13 cellular contexts compared by ENCODE assay signal in the genomic region with DNA sequence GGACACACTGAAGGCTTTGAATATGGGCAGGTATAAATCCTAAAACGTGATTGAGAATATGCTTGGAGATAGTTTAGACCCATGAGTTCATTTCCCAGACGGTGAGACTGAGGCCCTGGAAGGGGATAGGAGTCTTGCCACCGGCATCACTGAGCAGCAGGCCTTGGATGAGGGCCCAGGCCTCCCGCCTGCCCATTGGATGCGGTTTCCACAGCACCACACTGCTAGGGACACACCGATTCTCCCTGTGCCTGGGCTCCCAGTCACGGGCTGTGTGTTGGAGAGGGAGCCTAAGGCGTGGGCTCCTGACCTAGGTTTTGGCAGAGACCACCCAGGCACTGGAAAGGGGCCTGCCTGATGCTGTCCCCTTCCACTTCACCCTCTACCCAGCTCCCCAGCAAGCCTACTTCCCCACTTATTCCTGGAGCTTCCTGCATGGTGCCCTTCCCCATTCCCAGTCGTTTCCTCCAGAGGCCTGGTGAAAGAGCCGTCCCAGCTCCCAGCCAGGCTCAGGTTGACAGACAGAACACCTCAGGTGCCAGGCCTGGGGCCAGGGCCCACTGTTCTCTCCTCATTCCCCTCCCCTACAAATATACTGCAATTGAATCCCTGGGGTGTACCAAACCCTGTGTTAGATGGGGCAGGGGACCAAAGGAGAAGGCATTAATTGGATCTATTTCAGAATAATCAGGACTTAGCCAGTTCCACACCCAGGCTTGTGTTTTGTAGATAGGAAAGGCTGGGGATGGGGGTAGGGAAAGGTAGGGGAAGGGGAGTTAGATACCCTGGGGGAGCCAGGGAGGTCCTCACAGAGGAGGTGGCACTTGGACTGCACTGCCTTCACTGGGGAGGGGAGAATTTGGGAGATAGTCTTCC. TPM values are rescaled to one million over a fixed set of nuclear protein-coding genes. Genes with fewer than 3 reads are reported as not detected.
DNase-seq lines count a peak whose midpoint lies in the region; ATAC-seq lines count a peak whose summit lies in the region.
"Had no signal": no experiment of that assay in that cellular context is flagged by ENCODE, and none has a peak within 500 bp of the region (broad histone marks: within the 10 kb centered on the region; RNA-seq: fewer than 3 reads in every experiment).

No MANE protein-coding gene starts in this region.

- H3K27ac ChIP-seq in substantia nigra (ENCODE audit: low read depth, low read length, poor library complexity, severe bottlenecking): peak overlapping the region; percentile 67

- H3K4me1 Mint-ChIP-seq in activated naive CD4-positive, alpha-beta T cell treated with anti-CD3 and anti-CD28 coated beads, Interleukin-2, amount 50 U/mL, for 24 hours: peaks cover 18% of the 10 kb centered on the region
- H3K4me1 Mint-ChIP-seq in activated naive CD4-positive, alpha-beta T cell treated with anti-CD3 and anti-CD28 coated beads, Interleukin-2, amount 10 ng/mL, durations not matched to agents 7 days and 5 days: peaks cover 3% of the 10 kb centered on the region
- peaks cover 14 to 20% of the 10 kb centered on the region in 2 donors for H3K4me1 Mint-ChIP-seq in immature natural killer cell
- H3K4me1 Mint-ChIP-seq: activated T-helper 17 cell treated with anti-CD3 and anti-CD28 coated beads, Interleukin-2, amount 50 U/mL, for 72 hours had no signal

- no peak overlapping the region for H3K27ac Mint-ChIP-seq in activated naive CD4-positive, alpha-beta T cell treated with anti-CD3 and anti-CD28 coated beads, Interleukin-2, amount 50 U/mL, for 24 hours
- H3K27ac Mint-ChIP-seq in activated naive CD4-positive, alpha-beta T cell treated with anti-CD3 and anti-CD28 coated beads, Interleukin-2, amount 10 ng/mL, durations not matched to agents 7 days and 5 days: no peak overlapping the region
- peak overlapping the region in 1 of 6 donors; percentile 75 for H3K27ac Mint-ChIP-seq in immature natural killer cell
- H3K27ac Mint-ChIP-seq: activated T-helper 17 cell treated with anti-CD3 and anti-CD28 coated beads, Interleukin-2, amount 50 U/mL, for 72 hours had no signal

- ATAC-seq in GM18870 (IDR thresholded peaks at IDR 0.05; ENCODE audit: unreplicated experiment): no peak
- no peak for ATAC-seq in HG02759 (IDR thresholded peaks at IDR 0.05; ENCODE audit: unreplicated experiment)
- ATAC-seq: activated T-helper 17 cell treated with anti-CD3 and anti-CD28 coated beads, Interleukin-2, amount 50 U/mL, for 72 hours had no signal

- H3K9me3 Mint-ChIP-seq in activated naive CD4-positive, alpha-beta T cell treated with anti-CD3 and anti-CD28 coated beads, Interleukin-2, amount 50 U/mL, for 24 hours: no peaks in the 10 kb centered on the region
- no peaks in the 10 kb centered on the region for H3K9me3 Mint-ChIP-seq in activated naive CD4-positive, alpha-beta T cell treated with anti-CD3 and anti-CD28 coated beads, Interleukin-2, amount 10 ng/mL, durations not matched to agents 7 days and 5 days
- H3K9me3 Mint-ChIP-seq in immature natural killer cell: no peaks in the 10 kb centered on the region
- H3K9me3 Mint-ChIP-seq: activated T-helper 17 cell treated with anti-CD3 and anti-CD28 coated beads, Interleukin-2, amount 50 U/mL, for 72 hours had no signal

- H3K36me3 Mint-ChIP-seq in activated naive CD4-positive, alpha-beta T cell treated with anti-CD3 and anti-CD28 coated beads, Interleukin-2, amount 50 U/mL, for 24 hours: no peaks in the 10 kb centered on the region
- H3K36me3 Mint-ChIP-seq in activated naive CD4-positive, alpha-beta T cell treated with anti-CD3 and anti-CD28 coated beads, Interleukin-2, amount 10 ng/mL, durations not matched to agents 7 days and 5 days: no peaks in the 10 kb centered on the region
- H3K36me3 Mint-ChIP-seq in immature natural killer cell: no peaks in the 10 kb centered on the region

- DNase-seq in activated naive CD4-positive, alpha-beta T cell treated with anti-CD3 and anti-CD28 coated beads, Interleukin-2, amount 10 ng/mL, durations not matched to agents 7 days and 5 days: no peak
- DNase-seq in NCI-H82 treated with DMSO at 0.1 percent for 48 hours (lab: John Stamatoyannopoulos, UW; ENCODE audit: unreplicated experiment): peak; percentile 85
- no peak for DNase-seq in immature natural killer cell
- peak in 14 of 49 donors; percentile 15 to 55 (median 32) for DNase-seq in substantia nigra (lab: John Stamatoyannopoulos, UW)
- DNase-seq in RKO (ENCODE audit: low spot score): no peak
- DNase-seq: activated CD4-positive, alpha-beta T cell treated with anti-CD3 and anti-CD28 coated beads, Interleukin-2, amount 50 U/mL, for 1 hour; hippocampal formation; NCI-H187; stimulated activated CD8-positive, alpha-beta memory T cell treated with anti-CD3 and anti-CD28 coated beads, Interleukin-4, amount 100 ng/mL, for 48 hours had no signal

- CTCF ChIA-PET in activated naive CD4-positive, alpha-beta T cell treated with anti-CD3 and anti-CD28 coated beads, Interleukin-2, amount 10 ng/mL, durations not matched to agents 7 days and 5 days (lab: Charles Lee): no interaction called here

- peaks cover 21% of the 10 kb centered on the region for H3K27me3 Mint-ChIP-seq in activated naive CD4-positive, alpha-beta T cell treated with anti-CD3 and anti-CD28 coated beads, Interleukin-2, amount 50 U/mL, for 24 hours
- peaks cover 87% of the 10 kb centered on the region for H3K27me3 Mint-ChIP-seq in activated naive CD4-positive, alpha-beta T cell treated with anti-CD3 and anti-CD28 coated beads, Interleukin-2, amount 10 ng/mL, durations not matched to agents 7 days and 5 days
- peaks cover 13 to 27% (median 16%) of the 10 kb centered on the region in 3 donors for H3K27me3 Mint-ChIP-seq in immature natural killer cell (ENCODE audit: low read depth in 3 of 3)

- peak overlapping the region; percentile 19 for H3K4me3 Mint-ChIP-seq in activated naive CD4-positive, alpha-beta T cell treated with anti-CD3 and anti-CD28 coated beads, Interleukin-2, amount 50 U/mL, for 24 hours
- H3K4me3 Mint-ChIP-seq in activated naive CD4-positive, alpha-beta T cell treated with anti-CD3 and anti-CD28 coated beads, Interleukin-2, amount 10 ng/mL, durations not matched to agents 7 days and 5 days: no peak overlapping the region
- peak overlapping the region in 4 of 5 donors; percentile 19 to 72 (median 51) for H3K4me3 Mint-ChIP-seq in immature natural killer cell
- H3K4me3 Mint-ChIP-seq: activated T-helper 17 cell treated with anti-CD3 and anti-CD28 coated beads, Interleukin-2, amount 50 U/mL, for 72 hours had no signal

RNA-seq across cellular contexts. Expression of gene FOXO6, which starts 3.4 kb away (rescaled TPM):
- not detected for polyA plus RNA-seq in immature natural killer cell
